ENCODE assay signal across 13 cellular contexts in genomic region chr3:60610441-60611112, GRCh38.
DNase-seq lines count a peak whose midpoint lies in the region; ATAC-seq and TF ChIP-seq lines count a peak whose summit lies in the region.
"Had no signal": no experiment of that assay in that cellular context is flagged by ENCODE, and none has a peak within 500 bp of the region (broad histone marks: within the 10 kb centered on the region; RNA-seq: fewer than 3 reads in every experiment).

No MANE protein-coding gene starts in this region.

- H3K9me3 ChIP-seq in esophagus squamous epithelium = no peaks in the 10 kb centered on the region
- no peaks in the 10 kb centered on the region for H3K9me3 ChIP-seq in CD4-positive, alpha-beta T cell (ENCODE audit: control insufficient read depth, low read length)
- no peaks in the 10 kb centered on the region for H3K9me3 ChIP-seq in CD8-positive, alpha-beta T cell (ENCODE audit: low read length)

- peaks cover 0 to 23% (median 16%) of the 10 kb centered on the region in 3 donors for H3K4me1 ChIP-seq in esophagus squamous epithelium
- no peaks in the 10 kb centered on the region for H3K4me1 ChIP-seq in CD8-positive, alpha-beta T cell (ENCODE audit: insufficient read depth, low read length)
- H3K4me1 ChIP-seq: BLaER1 treated with 17β-estradiol and CSF1 and Interleukin-3, amounts not matched to agents 10 nM and 100 nM had no signal

- TF ChIP-seq CTCF in AG04449 (IDR thresholded peaks at IDR 0.05; ENCODE audit: insufficient read depth, low read length, missing control alignments) (no peak), NB4 (IDR thresholded peaks at IDR 0.05; ENCODE audit: low read depth, low read length) (no peak), esophagus squamous epithelium (IDR thresholded peaks at IDR 0.05) (no peak)
- no peak for TF ChIP-seq CTCF in CD4-positive, alpha-beta T cell (IDR thresholded peaks at IDR 0.05)
- no peak for TF ChIP-seq CTCF in activated CD8-positive, alpha-beta T cell treated with anti-CD3 and anti-CD28 coated beads for 36 hours (IDR thresholded peaks at IDR 0.05)
- TF ChIP-seq CTCF in CD8-positive, alpha-beta T cell (IDR thresholded peaks at IDR 0.05) = no peak

- no peaks in the 10 kb centered on the region for H3K4me1 Mint-ChIP-seq in CD4-positive, alpha-beta T cell (ENCODE audit: low read depth)
- H3K4me1 Mint-ChIP-seq in activated CD8-positive, alpha-beta T cell treated with anti-CD3 and anti-CD28 coated beads for 36 hours (ENCODE audit: low read depth) = no peaks in the 10 kb centered on the region
- H3K4me1 Mint-ChIP-seq in CD8-positive, alpha-beta T cell (ENCODE audit: low read depth) = no peaks in the 10 kb centered on the region

- peak; percentile 65 for DNase-seq in AG04449 (ENCODE audit: low read depth, low spot score)
- peak; percentile 1 for DNase-seq in NB4 (ENCODE audit: low read depth)
- DNase-seq in esophagus squamous epithelium (lab: John Stamatoyannopoulos, UW) = peak; percentile 6
- DNase-seq in mucosa of gallbladder (ENCODE audit: low spot score) = peak; percentile 55
- no peak for DNase-seq in CD4-positive, alpha-beta T cell
- DNase-seq in activated CD8-positive, alpha-beta T cell treated with anti-CD3 and anti-CD28 coated beads for 36 hours = no peak
- no peak for DNase-seq in CD8-positive, alpha-beta T cell
- no peak for DNase-seq in RKO (ENCODE audit: low spot score)
- DNase-seq: activated T-cell treated with anti-CD3 and anti-CD28 coated beads, Interleukin-2, amount 50 U/mL, for 4 hours; naive thymus-derived CD4-positive, alpha-beta T cell; stimulated activated CD4-positive, alpha-beta T cell treated with anti-CD3 and anti-CD28 coated beads, Interleukin-2, amount 100 ng/mL, for 24 hours; substantia nigra had no signal

- TF ChIP-seq POLR2A in NB4 (IDR thresholded peaks at IDR 0.05; ENCODE audit: extremely low read depth, insufficient read length) = no peak
- TF ChIP-seq POLR2A in esophagus squamous epithelium (IDR thresholded peaks at IDR 0.05) = no peak

- WGBS in esophagus squamous epithelium, 2 donors = 52 to 58% methylated on average over 7 of the region's 7 CpGs

- intact Hi-C loops in esophagus squamous epithelium (cut with DNase I) = no loop called here
- intact Hi-C loops in CD4-positive, alpha-beta T cell (cut with DNase I, micrococcal nuclease) = no loop called here
- intact Hi-C loops in activated CD8-positive, alpha-beta T cell treated with anti-CD3 and anti-CD28 coated beads for 36 hours (cut with micrococcal nuclease) = no loop called here
- intact Hi-C loops in CD8-positive, alpha-beta T cell (cut with DNase I, micrococcal nuclease) = no loop called here

- no peaks in the 10 kb centered on the region for H3K27me3 Mint-ChIP-seq in CD4-positive, alpha-beta T cell
- H3K27me3 Mint-ChIP-seq in activated CD8-positive, alpha-beta T cell treated with anti-CD3 and anti-CD28 coated beads for 36 hours = no peaks in the 10 kb centered on the region
- H3K27me3 Mint-ChIP-seq in CD8-positive, alpha-beta T cell (ENCODE audit: low read depth) = no peaks in the 10 kb centered on the region
- H3K27me3 Mint-ChIP-seq: naive thymus-derived CD4-positive, alpha-beta T cell had no signal

- H3K4me3 ChIP-seq in AG04449 (ENCODE audit: low read depth, low read length) (no peak overlapping the region), NB4 (ENCODE audit: low read depth, low read length) (no peak overlapping the region), esophagus squamous epithelium (no peak overlapping the region)
- H3K4me3 ChIP-seq in CD8-positive, alpha-beta T cell (ENCODE audit: low read depth, low read length) = no peak overlapping the region
- H3K4me3 ChIP-seq: BLaER1 treated with 17β-estradiol and CSF1 and Interleukin-3, amounts not matched to agents 10 nM and 100 nM had no signal

- CTCF ChIA-PET in AG04449 (lab: Yijun Ruan, JAX) = no interaction called here
- CTCF ChIA-PET in CD4-positive, alpha-beta T cell (lab: Charles Lee) = no interaction called here
- CTCF ChIA-PET in activated CD8-positive, alpha-beta T cell treated with anti-CD3 and anti-CD28 coated beads for 36 hours (lab: Charles Lee) = no interaction called here
- CTCF ChIA-PET in CD8-positive, alpha-beta T cell (lab: Charles Lee) = no interaction called here

- no peak overlapping the region for H3K27ac Mint-ChIP-seq in CD4-positive, alpha-beta T cell
- H3K27ac Mint-ChIP-seq in activated CD8-positive, alpha-beta T cell treated with anti-CD3 and anti-CD28 coated beads for 36 hours = no peak overlapping the region
- H3K27ac Mint-ChIP-seq in CD8-positive, alpha-beta T cell = no peak overlapping the region
- H3K27ac Mint-ChIP-seq: naive thymus-derived CD4-positive, alpha-beta T cell had no signal

- H3K36me3 Mint-ChIP-seq in CD4-positive, alpha-beta T cell (ENCODE audit: low read depth) = no peaks in the 10 kb centered on the region
- H3K36me3 Mint-ChIP-seq in activated CD8-positive, alpha-beta T cell treated with anti-CD3 and anti-CD28 coated beads for 36 hours (ENCODE audit: low read depth) = no peaks in the 10 kb centered on the region
- H3K36me3 Mint-ChIP-seq in CD8-positive, alpha-beta T cell = no peaks in the 10 kb centered on the region

- POLR2A ChIA-PET in AG04449 (lab: Yijun Ruan, JAX) = no interaction called here
- POLR2A ChIA-PET in CD4-positive, alpha-beta T cell (lab: Charles Lee) = no interaction called here
- POLR2A ChIA-PET in activated CD8-positive, alpha-beta T cell treated with anti-CD3 and anti-CD28 coated beads for 36 hours (lab: Charles Lee) = no interaction called here
- POLR2A ChIA-PET in CD8-positive, alpha-beta T cell (lab: Charles Lee) = no interaction called here

- no peak for ATAC-seq in CD4-positive, alpha-beta T cell (ENCODE audit: poor library complexity)
- no peak for ATAC-seq in activated CD8-positive, alpha-beta T cell treated with anti-CD3 and anti-CD28 coated beads for 36 hours
- ATAC-seq in CD8-positive, alpha-beta T cell = no peak
- ATAC-seq: activated T-cell treated with anti-CD3 and anti-CD28 coated beads, Interleukin-2, amount 50 U/mL, for 4 hours; naive thymus-derived CD4-positive, alpha-beta T cell had no signal

- H3K27ac ChIP-seq in esophagus squamous epithelium = peak overlapping the region in 2 of 4 donors; percentile 28 to 34
- no peak overlapping the region for H3K27ac ChIP-seq in CD4-positive, alpha-beta T cell (ENCODE audit: low read depth, low read length)
- no peak overlapping the region for H3K27ac ChIP-seq in CD8-positive, alpha-beta T cell (ENCODE audit: low read depth, low read length)
- H3K27ac ChIP-seq: BLaER1 treated with 17β-estradiol and CSF1 and Interleukin-3, amounts not matched to agents 10 nM and 100 nM had no signal

- no peaks in the 10 kb centered on the region for H3K36me3 ChIP-seq in esophagus squamous epithelium
- H3K36me3 ChIP-seq in CD8-positive, alpha-beta T cell (ENCODE audit: insufficient read depth, low read length) = no peaks in the 10 kb centered on the region
- H3K36me3 ChIP-seq: BLaER1 treated with 17β-estradiol and CSF1 and Interleukin-3, amounts not matched to agents 10 nM and 100 nM had no signal

- H3K9me3 Mint-ChIP-seq in CD4-positive, alpha-beta T cell = no peaks in the 10 kb centered on the region
- H3K9me3 Mint-ChIP-seq in activated CD8-positive, alpha-beta T cell treated with anti-CD3 and anti-CD28 coated beads for 36 hours = no peaks in the 10 kb centered on the region
- peaks cover 3% of the 10 kb centered on the region for H3K9me3 Mint-ChIP-seq in CD8-positive, alpha-beta T cell
- H3K9me3 Mint-ChIP-seq: activated T-cell treated with anti-CD3 and anti-CD28 coated beads, Interleukin-2, amount 50 U/mL, for 4 hours had no signal

- H3K4me3 Mint-ChIP-seq in CD4-positive, alpha-beta T cell = no peak overlapping the region
- no peak overlapping the region for H3K4me3 Mint-ChIP-seq in activated CD8-positive, alpha-beta T cell treated with anti-CD3 and anti-CD28 coated beads for 36 hours
- H3K4me3 Mint-ChIP-seq in CD8-positive, alpha-beta T cell = no peak overlapping the region
- H3K4me3 Mint-ChIP-seq: activated T-cell treated with anti-CD3 and anti-CD28 coated beads, Interleukin-2, amount 50 U/mL, for 4 hours; naive thymus-derived CD4-positive, alpha-beta T cell had no signal

- H3K27me3 ChIP-seq in esophagus squamous epithelium = no peaks in the 10 kb centered on the region
- no peaks in the 10 kb centered on the region for H3K27me3 ChIP-seq in CD4-positive, alpha-beta T cell (ENCODE audit: control insufficient read depth, insufficient read depth, low read length)
- no peaks in the 10 kb centered on the region for H3K27me3 ChIP-seq in CD8-positive, alpha-beta T cell (ENCODE audit: insufficient read depth, low read length)
- H3K27me3 ChIP-seq: BLaER1 treated with 17β-estradiol and CSF1 and Interleukin-3, amounts not matched to agents 10 nM and 100 nM had no signal

Comparison
In these comparisons a context has a peak if more than half of its experiments do, and no peak if none do; other contexts are left out.
1. DNase-seq: peak in AG04449 (single experiment), NB4 (single experiment), esophagus squamous epithelium (single experiment) and mucosa of gallbladder (single experiment); none in CD4-positive, alpha-beta T cell (0 of 10), activated CD8-positive, alpha-beta T cell treated with anti-CD3 and anti-CD28 coated beads for 36 hours (single experiment), CD8-positive, alpha-beta T cell (0 of 7) and RKO (single experiment).